ENCODE assay signal across 16 cellular contexts in the genomic region with DNA sequence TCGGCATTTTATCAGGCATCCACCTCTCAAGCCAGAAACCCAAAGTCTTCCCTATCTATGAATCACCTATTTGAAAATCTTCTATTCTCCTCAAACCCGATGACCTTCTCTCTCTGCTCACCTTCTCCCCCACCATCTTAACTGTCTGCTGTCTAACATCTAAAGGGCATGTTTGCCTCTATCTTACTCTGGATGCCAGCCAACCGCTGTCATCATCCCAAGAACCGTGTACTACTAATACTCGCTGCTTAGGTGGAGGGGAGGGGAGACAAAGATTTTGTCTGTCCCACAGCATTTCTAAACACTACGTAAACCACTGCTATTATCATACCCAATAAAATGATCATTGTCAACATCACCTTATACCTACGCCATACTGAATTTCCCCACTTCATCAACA. TPM values are rescaled to one million over a fixed set of nuclear protein-coding genes. Genes with fewer than 3 reads are reported as not detected.
DNase-seq lines count a peak whose midpoint lies in the region; ATAC-seq, FAIRE-seq and TF ChIP-seq lines count a peak whose summit lies in the region.
"Had no signal": no experiment of that assay in that cellular context is flagged by ENCODE, and none has a peak within 500 bp of the region (broad histone marks: within the 10 kb centered on the region; RNA-seq: fewer than 3 reads in every experiment).

No MANE protein-coding gene starts in this region.

- in situ Hi-C loops in HepG2 (cut with HindIII; ENCODE audit: extremely low pct_ligation_motif_present, low pct_unique_long_range_greater_than_20kb): no loop called here

- H3K9me3 ChIP-seq in right lobe of liver (no peaks in the 10 kb centered on the region), HepG2 (ENCODE audit: low read length) (no peaks in the 10 kb centered on the region)

- no peaks in the 10 kb centered on the region for H3K27me3 Mint-ChIP-seq in activated naive CD4-positive, alpha-beta T cell treated with anti-CD3 and anti-CD28 coated beads, Interleukin-2, amount 10 ng/mL, durations not matched to agents 7 days and 5 days
- H3K27me3 Mint-ChIP-seq: B cell; CD4-positive, alpha-beta T cell had no signal

- TF ChIP-seq POLR2A in right lobe of liver (IDR thresholded peaks at IDR 0.05) (no peak), HepG2 (IDR thresholded peaks at IDR 0.05; ENCODE audit: insufficient read depth in 1 of 2, low read depth in 2 of 2, low read length in 2 of 2) (no peak)

- H3K27ac ChIP-seq in right lobe of liver (no peak overlapping the region), HepG2 (ENCODE audit: extremely low read length, insufficient read depth, low read length) (no peak overlapping the region)
- H3K27ac ChIP-seq: GM23248 had no signal

- no TSS peak for BruUV-seq in HepG2 (replicated peaks; lab: Mats Ljungman, UMichigan)

- H3K4me3 ChIP-seq in right lobe of liver (no peak overlapping the region), HepG2 (replicated peaks in 1 of 3; ENCODE audit: insufficient read depth in 1 of 3, low read depth in 2 of 3, low read length in 3 of 3) (no peak overlapping the region)
- H3K4me3 ChIP-seq: GM23248 had no signal

- H3K4me1 Mint-ChIP-seq in activated naive CD4-positive, alpha-beta T cell treated with anti-CD3 and anti-CD28 coated beads, Interleukin-2, amount 10 ng/mL, durations not matched to agents 7 days and 5 days: peaks cover 38% of the 10 kb centered on the region

- no peaks in the 10 kb centered on the region for H3K27me3 ChIP-seq in right lobe of liver
- H3K27me3 ChIP-seq in HepG2 (ENCODE audit: control insufficient read depth in 1 of 2, insufficient read depth in 2 of 2, low read length in 2 of 2): no peaks in the 10 kb centered on the region

- no peak overlapping the region for H3K9ac ChIP-seq in HepG2 (ENCODE audit: insufficient read depth, low read depth, low read length)
- H3K9ac ChIP-seq: GM23248 had no signal

- intact Hi-C loops in right lobe of liver (cut with DNase I) (no loop called here), HepG2 (cut with micrococcal nuclease; ENCODE audit: unreplicated experiment) (no loop called here)

- POLR2A ChIA-PET in HepG2 (lab: Yijun Ruan, JAX): no interaction called here

- TF ChIP-seq RAD21 in HepG2 (CRISPR knock-in tag; IDR thresholded peaks at IDR 0.05): no peak

- TF ChIP-seq CTCF in right lobe of liver (IDR thresholded peaks at IDR 0.05) (no peak), HepG2 (CRISPR knock-in tag; IDR thresholded peaks at IDR 0.05) (no peak)

- no peak for DNase-seq in activated naive CD4-positive, alpha-beta T cell treated with anti-CD3 and anti-CD28 coated beads, Interleukin-2, amount 10 ng/mL, durations not matched to agents 7 days and 5 days
- DNase-seq in activated naive CD4-positive, alpha-beta T cell (lab: John Stamatoyannopoulos, UW): no peak
- DNase-seq in right lobe of liver (peak in 1 of 3 donors; percentile 31), HepG2 (ENCODE audit: low spot score) (no peak), cerebellar cortex (ENCODE audit: low spot score) (peak; percentile 52)
- DNase-seq: ACHN; C1 segment of cervical spinal cord; CD4-positive, alpha-beta T cell; DMS79; GM23248 had no signal

- WGBS in right lobe of liver (ENCODE audit: insufficient coverage, low coverage, low lambda C conversion rate, missing lambda C conversion rate): 68% methylated on average over 7 of the region's 7 CpGs
- WGBS in HepG2 (ENCODE audit: low lambda C conversion rate): 93% methylated on average over 7 of the region's 7 CpGs

- peaks cover 0 to 6% (median 1%) of the 10 kb centered on the region in 4 donors for H3K4me1 ChIP-seq in right lobe of liver
- H3K4me1 ChIP-seq in HepG2 (ENCODE audit: insufficient read depth, low read length): no peaks in the 10 kb centered on the region

- H3K9me3 Mint-ChIP-seq in activated naive CD4-positive, alpha-beta T cell treated with anti-CD3 and anti-CD28 coated beads, Interleukin-2, amount 10 ng/mL, durations not matched to agents 7 days and 5 days: no peaks in the 10 kb centered on the region
- H3K9me3 Mint-ChIP-seq: CD4-positive, alpha-beta T cell had no signal

- H3K4me2 ChIP-seq in HepG2 (ENCODE audit: low read depth, low read length): no peak overlapping the region

- H3K36me3 ChIP-seq in right lobe of liver (peaks cover 0 to 24% (median 4%) of the 10 kb centered on the region in 4 donors), HepG2 (replicated peaks in 1 of 2; ENCODE audit: control insufficient read depth in 1 of 2, insufficient read depth in 2 of 2, low read length in 2 of 2) (peaks cover 24 to 69% of the 10 kb centered on the region in 2 experiments; a peak in 4 of 5 replicates)

- FAIRE-seq in HepG2 (lab: Jason Lieb, UNC): no peak
- FAIRE-seq: G401.6, GM12891, H54 had no signal

- no peaks in the 10 kb centered on the region for H3K79me2 ChIP-seq in HepG2 (ENCODE audit: insufficient read depth, low read length)

- peak; percentile 71 to 77 (median 74) for ATAC-seq in right lobe of liver
- ATAC-seq in HepG2: no peak
- no peak for ATAC-seq in esophagus mucosa
- ATAC-seq in HG03571 (IDR thresholded peaks at IDR 0.05; ENCODE audit: unreplicated experiment): no peak

- H2AFZ ChIP-seq in HepG2 (ENCODE audit: low read length): no peak overlapping the region
- H2AFZ ChIP-seq: GM23248 had no signal

- peak overlapping the region; percentile 34 for H3K27ac Mint-ChIP-seq in activated naive CD4-positive, alpha-beta T cell treated with anti-CD3 and anti-CD28 coated beads, Interleukin-2, amount 10 ng/mL, durations not matched to agents 7 days and 5 days
- H3K27ac Mint-ChIP-seq: B cell; CD4-positive, alpha-beta T cell had no signal

- H3K4me3 Mint-ChIP-seq in activated naive CD4-positive, alpha-beta T cell treated with anti-CD3 and anti-CD28 coated beads, Interleukin-2, amount 10 ng/mL, durations not matched to agents 7 days and 5 days: no peak overlapping the region
- H3K4me3 Mint-ChIP-seq: B cell; CD4-positive, alpha-beta T cell had no signal

- CTCF ChIA-PET in activated naive CD4-positive, alpha-beta T cell treated with anti-CD3 and anti-CD28 coated beads, Interleukin-2, amount 10 ng/mL, durations not matched to agents 7 days and 5 days (lab: Charles Lee): no interaction called here
- CTCF ChIA-PET in HepG2 (lab: Yijun Ruan, JAX; ENCODE audit: low intra/inter-chr PET ratio, low total read pairs): no interaction called here

- H3K36me3 Mint-ChIP-seq in activated naive CD4-positive, alpha-beta T cell treated with anti-CD3 and anti-CD28 coated beads, Interleukin-2, amount 10 ng/mL, durations not matched to agents 7 days and 5 days: peaks cover 52% of the 10 kb centered on the region

- no peaks in the 10 kb centered on the region for H4K20me1 ChIP-seq in HepG2 (ENCODE audit: insufficient read depth, low read length)

- no peak for TF ChIP-seq EP300 in HepG2 (IDR thresholded peaks at IDR 0.05; ENCODE audit: low read depth in 2 of 2, low read length in 2 of 2)
- no peak for TF ChIP-seq EP300 in HepG2 (CRISPR knock-in tag; IDR thresholded peaks at IDR 0.05; ENCODE audit: borderline replicate concordance)

TF ChIP-seq in HepG2, 621 proteins besides CTCF, POLR2A, EP300 and RAD21 (continues in another document):
- no peak for TF ChIP-seq PHF20 (CRISPR knock-in tag; IDR thresholded peaks at IDR 0.05)
- no peak for TF ChIP-seq ZNF354B (CRISPR knock-in tag; IDR thresholded peaks at IDR 0.05)
- TF ChIP-seq NFRKB (IDR thresholded peaks at IDR 0.05): no peak
- no peak for TF ChIP-seq ZMYM3 (CRISPR knock-in tag; IDR thresholded peaks at IDR 0.05)
- no peak for TF ChIP-seq THYN1 (CRISPR knock-in tag; IDR thresholded peaks at IDR 0.05; ENCODE audit: borderline replicate concordance, low read depth)
- TF ChIP-seq, protein P1, sequence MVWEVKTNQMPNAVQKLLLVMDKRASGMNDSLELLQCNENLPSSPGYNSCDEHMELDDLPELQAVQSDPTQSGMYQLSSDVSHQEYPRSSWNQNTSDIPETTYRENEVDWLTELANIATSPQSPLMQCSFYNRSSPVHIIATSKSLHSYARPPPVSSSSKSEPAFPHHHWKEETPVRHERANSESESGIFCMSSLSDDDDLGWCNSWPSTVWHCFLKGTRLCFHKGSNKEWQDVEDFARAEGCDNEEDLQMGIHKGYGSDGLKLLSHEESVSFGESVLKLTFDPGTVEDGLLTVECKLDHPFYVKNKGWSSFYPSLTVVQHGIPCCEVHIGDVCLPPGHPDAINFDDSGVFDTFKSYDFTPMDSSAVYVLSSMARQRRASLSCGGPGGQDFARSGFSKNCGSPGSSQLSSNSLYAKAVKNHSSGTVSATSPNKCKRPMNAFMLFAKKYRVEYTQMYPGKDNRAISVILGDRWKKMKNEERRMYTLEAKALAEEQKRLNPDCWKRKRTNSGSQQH (CRISPR knock-in tag; IDR thresholded peaks at IDR 0.05; ENCODE audit: low read depth): no peak
- no peak for TF ChIP-seq GZF1 (CRISPR knock-in tag; IDR thresholded peaks at IDR 0.05)
- no peak for TF ChIP-seq HOXD1 (CRISPR knock-in tag; IDR thresholded peaks at IDR 0.05)
- no peak for TF ChIP-seq NR2F1 (CRISPR knock-in tag; IDR thresholded peaks at IDR 0.05)

RNA-seq across cellular contexts. Expression of gene PAXIP1, which starts 29.5 kb away (rescaled TPM):
- 1 to 10 TPM; 6.2 to 6.6 (median 6.4) TPM for total RNA-seq in right lobe of liver
- total RNA-seq in HepG2 (2016; rRNA removed; fragmentation: Illumina TruSeq; extraction: Trizol): 16.2 and 17.9 TPM in 2 replicates
- total RNA-seq in HepG2 (2016; cell fraction: cytosol; rRNA removed; fragmentation: Illumina TruSeq; extraction: Trizol; ENCODE audit: low read depth): 3.7 and 4.4 TPM in 2 replicates
- 16.0 and 16.1 TPM in 2 replicates for total RNA-seq in HepG2 (2016; cell fraction: insoluble cytoplasmic fraction; rRNA removed; fragmentation: Illumina TruSeq; extraction: Trizol)
- total RNA-seq in HepG2 (2016; cell fraction: membrane; rRNA removed; fragmentation: Illumina TruSeq; extraction: Trizol): 10.2 and 11.0 TPM in 2 replicates
- 18.5 and 20.0 TPM in 2 replicates for total RNA-seq in HepG2 (2016; cell fraction: nucleus; rRNA removed; fragmentation: Illumina TruSeq; extraction: Trizol)
- polyA plus RNA-seq in HepG2 (2011; rRNA removed): 9.8 and 11.6 TPM in 2 replicates
- 6.8 and 7.5 TPM in 2 replicates for polyA plus RNA-seq in HepG2 (2011; cell fraction: cytosol; rRNA removed)
- polyA plus RNA-seq in HepG2 (2011; cell fraction: nucleus; rRNA removed): 15.8 and 18.6 TPM in 2 replicates
- 8.2 and 9.0 TPM in 2 replicates for polyA plus RNA-seq in HepG2 (2012)
- polyA plus RNA-seq in HepG2 (2016; cell fraction: cytosol; fragmentation: Illumina TruSeq; extraction: Trizol; ENCODE audit: low read depth): 1.5 and 1.9 TPM in 2 replicates
- 17.9 and 19.3 TPM in 2 replicates for polyA plus RNA-seq in HepG2 (2016; cell fraction: insoluble cytoplasmic fraction; fragmentation: Illumina TruSeq; extraction: Trizol; ENCODE audit: low read depth)
- polyA plus RNA-seq in HepG2 (2016; cell fraction: membrane; fragmentation: Illumina TruSeq; extraction: Trizol; ENCODE audit: low read depth): 4.7 and 5.0 TPM in 2 replicates
- polyA plus RNA-seq in HepG2 (2016; cell fraction: nucleus; fragmentation: Illumina TruSeq; extraction: Trizol; ENCODE audit: insufficient read depth, low read depth): 27.3 and 29.4 TPM in 2 replicates
- polyA minus RNA-seq in HepG2 (2011; rRNA and poly(A)+ RNA removed; ENCODE audit: low replicate concordance): 6.8 and 10.0 TPM in 2 replicates
- 2.4 and 3.0 TPM in 2 replicates for polyA minus RNA-seq in HepG2 (2011; cell fraction: cytosol; rRNA and poly(A)+ RNA removed)
- 13.0 and 15.5 TPM in 2 replicates for polyA minus RNA-seq in HepG2 (2011; cell fraction: nucleus; rRNA and poly(A)+ RNA removed)
- total RNA-seq in esophagus mucosa: 6.7 TPM

Comparison
In these comparisons a context has a peak if more than half of its experiments do, and no peak if none do; other contexts are left out.
1. ATAC-seq: peak in right lobe of liver (4 of 4); none in HepG2 (single experiment), esophagus mucosa (single experiment) and HG03571 (single experiment).